Comparison of ENCODE assay signal across 8 cellular contexts in the genomic region with DNA sequence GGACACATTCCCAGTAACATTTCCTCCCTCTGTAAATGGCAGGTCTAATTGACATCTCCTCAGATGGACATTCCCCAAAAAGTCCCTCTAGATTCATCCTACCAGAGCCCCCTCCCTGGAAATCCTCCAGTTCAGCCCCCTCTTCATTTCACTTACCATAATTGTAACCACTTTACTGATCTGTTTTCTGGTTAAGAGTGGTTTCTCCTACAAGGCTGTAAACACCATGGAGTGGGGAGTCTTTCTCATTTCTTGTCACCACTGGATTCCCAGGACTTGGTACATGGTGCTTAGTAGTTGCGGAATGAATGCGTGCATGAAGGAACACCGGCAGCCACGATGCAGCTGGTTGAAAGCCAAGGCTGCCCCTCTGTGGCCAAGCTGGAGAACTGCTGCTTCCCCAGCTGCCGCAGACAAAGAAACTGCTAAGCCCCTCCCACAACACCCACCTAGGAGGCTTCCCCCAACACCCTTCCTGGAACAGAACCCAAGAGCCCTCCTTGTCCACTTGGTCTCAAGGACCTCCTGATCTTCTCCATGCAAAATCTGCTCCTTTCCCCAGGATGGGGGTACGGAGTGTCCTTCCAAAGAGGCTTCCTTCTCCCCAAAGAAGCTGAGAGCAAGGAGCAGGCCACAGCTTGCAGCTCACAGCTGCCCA. TPM values are rescaled to one million over a fixed set of nuclear protein-coding genes. Genes with fewer than 3 reads are reported as not detected.
A peak's percentile ranks its signal among the peaks of the same experiment; 100 is the strongest.
DNase-seq lines count a peak whose midpoint lies in the region; ATAC-seq lines count a peak whose summit lies in the region.

No MANE protein-coding gene starts in this region.

- H3K9me3 Mint-ChIP-seq in activated T-helper 17 cell treated with anti-CD3 and anti-CD28 coated beads, Interleukin-2, amount 50 U/mL, for 72 hours, result no peaks in the 10 kb centered on the region

- H3K36me3 Mint-ChIP-seq in activated T-helper 17 cell treated with anti-CD3 and anti-CD28 coated beads, Interleukin-2, amount 50 U/mL, for 72 hours (ENCODE audit: low read depth), result peaks cover 23% of the 10 kb centered on the region

- peak overlapping the region; percentile 40 for H3K4me3 Mint-ChIP-seq in activated T-helper 17 cell treated with anti-CD3 and anti-CD28 coated beads, Interleukin-2, amount 50 U/mL, for 72 hours

- in situ Hi-C loops in KBM-7 (cut with MboI; ENCODE audit: low pct_unique_long_range_greater_than_20kb, low sequenced_read_pairs), result no loop called here

- ATAC-seq in activated T-helper 17 cell treated with anti-CD3 and anti-CD28 coated beads, Interleukin-2, amount 50 U/mL, for 72 hours (replicated peaks), result peak; percentile 93
- ATAC-seq in GM18519 (IDR thresholded peaks at IDR 0.05; ENCODE audit: low FRiP score, unreplicated experiment), result no peak

- H3K4me1 Mint-ChIP-seq in activated T-helper 17 cell treated with anti-CD3 and anti-CD28 coated beads, Interleukin-2, amount 50 U/mL, for 72 hours, result peaks cover 11% of the 10 kb centered on the region

- H3K27ac Mint-ChIP-seq in activated T-helper 17 cell treated with anti-CD3 and anti-CD28 coated beads, Interleukin-2, amount 50 U/mL, for 72 hours, result peak overlapping the region; percentile 57

- peak; percentile 93 for DNase-seq in GM03348 (ENCODE audit: low spot score)
- DNase-seq in KBM-7, result peak; percentile 80
- peak; percentile 38 for DNase-seq in RPMI8226
- peak; percentile 60 for DNase-seq in foreskin melanocyte
- peak; percentile 40 for DNase-seq in non-pigmented ciliary epithelial cell (ENCODE audit: low read depth)
- DNase-seq in superior temporal gyrus (ENCODE audit: extremely low spot score), result peak; percentile 83

- H3K27me3 Mint-ChIP-seq in activated T-helper 17 cell treated with anti-CD3 and anti-CD28 coated beads, Interleukin-2, amount 50 U/mL, for 72 hours, result no peaks in the 10 kb centered on the region

RNA-seq across cellular contexts. Expression of gene SCARF2, which starts 18.6 kb away (rescaled TPM):
- 1 to 10 TPM in 1 of 2 donors, under 1 TPM in 1; 0.43 to 1.5 TPM for total RNA-seq in activated T-helper 17 cell treated with anti-CD3 and anti-CD28 coated beads, Interleukin-2, amount 50 U/mL, for 72 hours

RNA-seq across cellular contexts. Expression of gene KLHL22, which starts 39.4 kb away (rescaled TPM):
- 10 to 100 TPM; 19.3 to 22.4 TPM for total RNA-seq in activated T-helper 17 cell treated with anti-CD3 and anti-CD28 coated beads, Interleukin-2, amount 50 U/mL, for 72 hours

RNA-seq across cellular contexts. Expression of gene MED15, which starts 51.2 kb away (rescaled TPM):
- total RNA-seq in activated T-helper 17 cell treated with anti-CD3 and anti-CD28 coated beads, Interleukin-2, amount 50 U/mL, for 72 hours, result 100 to 1,000 TPM; 115 to 118 TPM

Comparison
In these comparisons a context has a peak if more than half of its experiments do, and no peak if none do; other contexts are left out.
1. DNase-seq: peak in every context shown above with its lines; median percentile 93 in GM03348; 83 in superior temporal gyrus; 80 in KBM-7; 60 in foreskin melanocyte; 40 in non-pigmented ciliary epithelial cell; 38 in RPMI8226.